7 cellular contexts compared by ENCODE assay signal in the genomic region with DNA sequence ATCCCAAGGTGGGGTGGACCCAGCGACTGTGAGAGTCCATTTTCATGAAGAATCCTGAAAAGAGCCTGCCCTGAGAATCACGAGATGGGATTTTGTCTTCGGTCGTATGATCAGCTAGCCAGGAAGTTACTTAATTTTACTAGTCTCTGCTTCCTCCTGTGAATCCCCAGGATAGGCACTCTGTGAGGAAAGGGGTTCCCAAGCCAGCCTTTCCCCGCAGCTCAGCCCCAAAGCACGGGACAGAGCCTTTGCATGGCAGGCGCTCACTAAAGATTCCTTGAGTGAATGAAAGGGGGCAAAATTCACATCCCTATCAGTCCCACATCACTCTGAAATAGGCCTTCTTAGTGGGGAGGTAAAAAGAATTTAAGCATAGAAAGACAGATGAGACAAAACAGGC.
"Had no signal": no experiment of that assay in that cellular context is flagged by ENCODE, and none has a peak within 500 bp of the region (broad histone marks: within the 10 kb centered on the region; RNA-seq: fewer than 3 reads in every experiment).

No MANE protein-coding gene starts in this region.

- H3K27ac Mint-ChIP-seq: IgD-negative memory B cell had no signal

- H3K27me3 Mint-ChIP-seq: IgD-negative memory B cell had no signal

- H2AFZ ChIP-seq: GM23248 had no signal

- H3K4me3 ChIP-seq: GM23248 had no signal

- H3K4me3 Mint-ChIP-seq: H9, IgD-negative memory B cell had no signal

- H3K9ac ChIP-seq: GM23248 had no signal

- DNase-seq: GM23248, GOT3, H9, HCEC 1CT had no signal

- H3K9me3 Mint-ChIP-seq: H9 had no signal

- H3K36me3 Mint-ChIP-seq: IgD-negative memory B cell had no signal

- ATAC-seq: HepG2 had no signal

- H3K27ac ChIP-seq: GM23248, HL-60 had no signal
